ENCODE assay signal across 9 cellular contexts in the genomic region with DNA sequence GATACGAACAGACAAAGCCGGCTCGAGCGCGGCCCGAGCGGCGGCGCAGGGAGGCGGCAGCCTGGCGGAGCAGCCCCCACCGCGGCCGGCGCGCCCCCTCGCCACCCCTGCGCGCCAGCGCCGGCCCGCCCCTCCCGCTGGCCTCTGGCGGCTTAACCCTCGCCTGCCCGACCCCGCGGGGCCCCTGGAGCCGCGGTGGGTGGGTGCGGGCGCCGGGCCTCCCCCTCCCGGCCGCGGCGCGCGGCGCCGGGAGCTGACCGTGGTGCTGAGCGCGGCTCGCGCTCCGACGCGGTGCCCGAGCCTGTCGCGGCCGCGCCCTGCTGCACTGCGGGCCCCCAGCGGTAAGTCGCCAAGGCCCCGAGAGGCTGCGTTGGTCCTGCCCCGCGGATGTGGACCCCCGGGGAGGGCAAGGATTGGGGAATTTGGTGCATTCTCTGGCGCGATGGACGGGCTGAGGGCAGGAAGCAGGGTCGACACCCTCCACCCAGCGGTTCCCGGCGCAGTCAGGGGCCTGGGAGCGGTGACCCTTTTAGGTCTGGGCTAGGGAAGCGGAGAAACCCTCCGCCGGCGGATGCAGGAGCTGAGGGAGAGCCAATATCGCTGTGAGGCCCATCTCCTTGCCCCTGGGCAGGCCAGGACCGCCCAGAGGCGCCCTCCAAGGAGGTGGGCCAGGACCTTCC. TPM values are rescaled to one million over a fixed set of nuclear protein-coding genes. Genes with fewer than 3 reads are reported as not detected.
DNase-seq lines count a peak whose midpoint lies in the region; ATAC-seq, FAIRE-seq and TF ChIP-seq lines count a peak whose summit lies in the region.
"Had no signal": no experiment of that assay in that cellular context is flagged by ENCODE, and none has a peak within 500 bp of the region (broad histone marks: within the 10 kb centered on the region; RNA-seq: fewer than 3 reads in every experiment).

No MANE protein-coding gene starts in this region.

- no peak overlapping the region for H3K23ac ChIP-seq in H1 (ENCODE audit: insufficient read length)

- H3K79me2 ChIP-seq in H1 (ENCODE audit: control insufficient read depth in 1 of 2, insufficient read depth in 2 of 2, low read length in 2 of 2) = no peaks in the 10 kb centered on the region

- peak overlapping the region; percentile 99 for H3K4me2 ChIP-seq in H1 (ENCODE audit: insufficient read depth in 1 of 2, low read depth in 2 of 2, low read length in 2 of 2)

- peak overlapping the region; percentile 25; the same call in 1 of the 2 replicates for H4K8ac ChIP-seq in H1 (ENCODE audit: extremely low read depth, insufficient read depth, low read length)

- DNase-seq in activated CD4-positive, CD25-positive, alpha-beta regulatory T cell (lab: John Stamatoyannopoulos, UW) = no peak
- DNase-seq in NCI-H226 (peak; percentile 15), H1 (ENCODE audit: low read depth in 1 of 2, low spot score in 2 of 2) (peak; percentile 23 to 84), mucosa of descending colon (peak in 2 of 3 donors; percentile 7 to 41), mucosa of gallbladder (ENCODE audit: low spot score) (no peak)

- no peaks in the 10 kb centered on the region for H3K79me1 ChIP-seq in H1 (ENCODE audit: low read depth, low read length)

- TF ChIP-seq CTCF in H1 (IDR thresholded peaks at IDR 0.05; ENCODE audit: control extremely low read depth in 1 of 3, insufficient read depth in 1 of 3, low read depth in 1 of 3, low read length in 3 of 3) (no peak), mucosa of descending colon (IDR thresholded peaks at IDR 0.05) (no peak)

- H3K4me3 ChIP-seq in H1 (ENCODE audit: extremely low read depth in 1 of 4, insufficient read depth in 2 of 4, low read depth in 3 of 4, low read length in 4 of 4) = peak overlapping the region; percentile 65 to 82 (median 68)
- no peak overlapping the region for H3K4me3 ChIP-seq in mucosa of descending colon

- H3K56ac ChIP-seq in H1 (replicated peaks; ENCODE audit: insufficient read length, low read depth, low read length) = no peak overlapping the region

- H3K36me3 ChIP-seq in H1 (ENCODE audit: control insufficient read depth in 2 of 4, insufficient read depth in 4 of 4, low read length in 3 of 4) (no peaks in the 10 kb centered on the region), mucosa of descending colon (ENCODE audit: low read depth) (no peaks in the 10 kb centered on the region)

- H4K5ac ChIP-seq in H1 (ENCODE audit: insufficient read length, low read depth, low read length) = no peak overlapping the region

- no peak overlapping the region for H2BK120ac ChIP-seq in H1 (replicated peaks; ENCODE audit: low read depth, low read length)

- H3K9ac ChIP-seq in H1 (replicated peaks in 1 of 4; ENCODE audit: extremely low read depth in 1 of 4, low read depth in 3 of 4, low read length in 3 of 4) = no peak overlapping the region; a peak in 1 of 7 replicates

- no peak for TF ChIP-seq EP300 in H1 (IDR thresholded peaks at IDR 0.05; ENCODE audit: borderline replicate concordance in 1 of 2, low read depth in 2 of 2, low read length in 2 of 2)

- H4K91ac ChIP-seq in H1 (replicated peaks; ENCODE audit: insufficient read length, low read length) = no peak overlapping the region

- TF ChIP-seq RAD21 in H1 (IDR thresholded peaks at IDR 0.05 in 1 of 2, conservative IDR thresholded peaks at IDR 0.05 in 1 of 2; ENCODE audit: low read depth in 2 of 2, low read length in 2 of 2) = no peak

- peak overlapping the region; percentile 18; the same call in 1 of the 2 replicates for H2BK5ac ChIP-seq in H1 (ENCODE audit: low read depth, low read length)

- H2BK12ac ChIP-seq in H1 (ENCODE audit: low read depth, low read length) = no peak overlapping the region

- H2BK20ac ChIP-seq in H1 (ENCODE audit: low read length) = no peak overlapping the region

- H3K14ac ChIP-seq in H1 (ENCODE audit: insufficient read length) = no peak overlapping the region

- no peak overlapping the region for H3K4ac ChIP-seq in H1 (replicated peaks; ENCODE audit: insufficient read length, low read depth, low read length)

- peaks cover 0 to 8% (median 5%) of the 10 kb centered on the region in 4 experiments; a peak in 6 of 7 replicates for H3K4me1 ChIP-seq in H1 (replicated peaks in 1 of 4; ENCODE audit: control insufficient read depth in 3 of 4, insufficient read depth in 4 of 4, low read length in 3 of 4)
- peaks cover 3% of the 10 kb centered on the region for H3K4me1 ChIP-seq in mucosa of descending colon (ENCODE audit: low read depth)

- ATAC-seq in activated CD4-positive, CD25-positive, alpha-beta regulatory T cell treated with anti-CD3 and anti-CD28 coated beads, Interleukin-2, amount 50 U/mL, for 24 hours = peak; percentile 28 to 48
- ATAC-seq in mucosa of descending colon (peak; percentile 76), GM18519 (IDR thresholded peaks at IDR 0.05; ENCODE audit: low FRiP score, unreplicated experiment) (no peak), HG03159 (IDR thresholded peaks at IDR 0.05; ENCODE audit: unreplicated experiment) (no peak)

- no peak overlapping the region; the same call in 1 of the 2 replicates for H2AFZ ChIP-seq in H1 (ENCODE audit: low read length)

- peaks cover 11% of the 10 kb centered on the region for H3K23me2 ChIP-seq in H1 (ENCODE audit: low read depth, low read length)

- no peak overlapping the region for H2AK5ac ChIP-seq in H1 (ENCODE audit: low read depth, low read length)

- CTCF ChIA-PET in H1 (lab: Charles Lee; ENCODE audit: partially characterized antibody) = interaction anchor here (1.1 to 2.5 kb wide), 3 partner anchors 11 to 15 kb away, joined by 3 to 6 read pairs (median 6); no protein-coding TSS in a partner anchor

- WGBS in H1 (ENCODE audit: extremely low coverage in 1 of 2, insufficient coverage in 1 of 2, insufficient read length in 1 of 2, insufficient replicate concordance in 2 of 2, low coverage in 1 of 2, low lambda C conversion rate in 2 of 2, missing lambda C conversion rate in 1 of 2), 2 experiments = 4% methylated on average over 40 of the region's 77 CpGs; no CpG with 5 or more reads in 1 of the 2 experiments

- peaks cover 0 to 2% of the 10 kb centered on the region in 2 experiments for H4K20me1 ChIP-seq in H1 (replicated peaks in 1 of 2; ENCODE audit: control insufficient read depth in 1 of 2, insufficient read depth in 2 of 2, low read length in 2 of 2)

- POLR2A ChIA-PET in H1 (lab: Charles Lee; ENCODE audit: partially characterized antibody) = no interaction called here

- H3K27me3 ChIP-seq in H1 (replicated peaks in 1 of 4; ENCODE audit: control insufficient read depth in 3 of 4, extremely low read depth in 1 of 4, insufficient read depth in 3 of 4, low read length in 3 of 4) = peaks cover 2 to 27% (median 21%) of the 10 kb centered on the region in 4 experiments

- no peak overlapping the region for H3K18ac ChIP-seq in H1 (ENCODE audit: extremely low read depth, low read length)

- H3K9me3 ChIP-seq in H1 (ENCODE audit: insufficient read depth in 2 of 2, low read depth in 1 of 2, low read length in 1 of 2) = no peaks in the 10 kb centered on the region
- no peaks in the 10 kb centered on the region for H3K9me3 ChIP-seq in mucosa of descending colon

- FAIRE-seq in H1 (lab: Jason Lieb, UNC) = no peak

- no peak for TF ChIP-seq POLR2A in H1 (IDR thresholded peaks at IDR 0.05; ENCODE audit: control extremely low read depth in 1 of 2, low read depth in 2 of 2, low read length in 2 of 2)

- H2BK15ac ChIP-seq in H1 (ENCODE audit: low read length) = no peak overlapping the region

- intact Hi-C loops in mucosa of descending colon (cut with DNase I, micrococcal nuclease) = no loop called here

- H3K27ac ChIP-seq in H1 (ENCODE audit: low read depth, low read length) = no peak overlapping the region
- H3K27ac ChIP-seq: skin epidermis had no signal

TF ChIP-seq in H1, 55 proteins besides CTCF, POLR2A, EP300 and RAD21 (continues in another document):
- TF ChIP-seq TEAD4 (IDR thresholded peaks at IDR 0.05; ENCODE audit: low read depth, low read length) = 0 out of 2 replicates have a peak, but pooled peaks have one; percentile 5
- peak; percentile 76 to 90 for TF ChIP-seq SIN3A (conservative IDR thresholded peaks at IDR 0.05 in 1 of 2, IDR thresholded peaks at IDR 0.05 in 1 of 2; ENCODE audit: low read depth in 1 of 2, low read length in 2 of 2)
- no peak for TF ChIP-seq POLR2AphosphoS5 (IDR thresholded peaks at IDR 0.05; ENCODE audit: low read depth, low read length)
- TF ChIP-seq ATF3 (IDR thresholded peaks at IDR 0.05; ENCODE audit: insufficient read depth, low read depth, low read length) = no peak
- TF ChIP-seq CEBPB (IDR thresholded peaks at IDR 0.05; ENCODE audit: low read depth, low read length) = no peak
- no peak for TF ChIP-seq EGR1 (IDR thresholded peaks at IDR 0.05; ENCODE audit: borderline replicate concordance, low read depth, low read length)
- TF ChIP-seq ASH2L (IDR thresholded peaks at IDR 0.05; ENCODE audit: low read length) = peak; percentile 10

RNA-seq across cellular contexts. Expression of gene AMER3, which starts 0.8 kb away (rescaled TPM):
- total RNA-seq in H1 (2021; fragmentation: NEBNext Ultra II Directional; extraction: Animal tissue kit (Norgen Biotek cat#: 25700)) = 0.19 and 0.55 TPM in 2 replicates
- polyA plus RNA-seq in H1 (2011; rRNA removed) = 0.15 and 0.17 TPM in 2 replicates
- polyA plus RNA-seq in H1 (2011; cell fraction: cytosol; rRNA removed) = 0.06 TPM
- 0.09 TPM for polyA plus RNA-seq in H1 (2011; cell fraction: nucleus; rRNA removed)
- polyA plus RNA-seq in H1 (2012, experiment 1 of 2) = 0.08 to 0.16 TPM (median 0.10 TPM) in 4 replicates
- 0.10 TPM for polyA plus RNA-seq in H1 (2012, experiment 2 of 2)
- 0.08 TPM for polyA plus RNA-seq in H1 (2013, experiment 1 of 2)
- 0.07 TPM for polyA plus RNA-seq in H1 (2013, experiment 2 of 2)
- 0.17 and 0.35 TPM in 2 replicates for polyA minus RNA-seq in H1 (2011; rRNA and poly(A)+ RNA removed)
- polyA minus RNA-seq in H1 (2011; cell fraction: cytosol; rRNA and poly(A)+ RNA removed) = not detected
- 0.20 TPM for polyA minus RNA-seq in H1 (2011; cell fraction: nucleus; rRNA and poly(A)+ RNA removed)
- under 1 TPM; 0.16 to 0.55 (median 0.52) TPM for total RNA-seq in mucosa of descending colon
- total RNA-seq in mucosa of gallbladder = 0.03 TPM

RNA-seq across cellular contexts. Expression of gene GPR148, which starts 27.3 kb away (rescaled TPM):
- not detected in 2 replicates for total RNA-seq in H1 (2021; fragmentation: NEBNext Ultra II Directional; extraction: Animal tissue kit (Norgen Biotek cat#: 25700))
- 0.05 TPM in 1 of 2 replicates, not detected in the other for polyA plus RNA-seq in H1 (2011; rRNA removed)
- not detected for polyA plus RNA-seq in H1 (2011; cell fraction: cytosol; rRNA removed)
- polyA plus RNA-seq in H1 (2011; cell fraction: nucleus; rRNA removed) = 0.09 TPM
- polyA plus RNA-seq in H1 (2012, experiment 1 of 2) = not detected in 4 replicates
- not detected for polyA plus RNA-seq in H1 (2012, experiment 2 of 2)
- not detected for polyA plus RNA-seq in H1 (2013, experiment 1 of 2)
- polyA plus RNA-seq in H1 (2013, experiment 2 of 2) = not detected
- 0.32 TPM in 1 of 2 replicates, not detected in the other for polyA minus RNA-seq in H1 (2011; rRNA and poly(A)+ RNA removed)
- polyA minus RNA-seq in H1 (2011; cell fraction: cytosol; rRNA and poly(A)+ RNA removed) = not detected
- not detected for polyA minus RNA-seq in H1 (2011; cell fraction: nucleus; rRNA and poly(A)+ RNA removed)
- total RNA-seq in mucosa of descending colon (not detected), mucosa of gallbladder (not detected)

Comparison
In these comparisons a context has a peak if more than half of its experiments do, and no peak if none do; other contexts are left out.
1. ATAC-seq: peak in activated CD4-positive, CD25-positive, alpha-beta regulatory T cell treated with anti-CD3 and anti-CD28 coated beads, Interleukin-2, amount 50 U/mL, for 24 hours (2 of 2) and mucosa of descending colon (single experiment); none in GM18519 (single experiment) and HG03159 (single experiment).
2. DNase-seq: peak in NCI-H226 (single experiment), H1 (2 of 2) and mucosa of descending colon (2 of 3); none in activated CD4-positive, CD25-positive, alpha-beta regulatory T cell (0 of 4) and mucosa of gallbladder (single experiment).